1 cellular context compared by ENCODE assay signal in genomic region chr19:11171144-11171543, GRCh38.
TF ChIP-seq lines count a peak whose summit lies in the region.

No MANE protein-coding gene starts in this region.

TF ChIP-seq in HepG2, 621 proteins besides CTCF, POLR2A, EP300 and RAD21 (continued from another document):
- no peak for TF ChIP-seq ZNF281 (CRISPR knock-in tag; IDR thresholded peaks at IDR 0.05; ENCODE audit: borderline replicate concordance)
- no peak for TF ChIP-seq HOMEZ (CRISPR knock-in tag; IDR thresholded peaks at IDR 0.05; ENCODE audit: low read depth)
- no peak for TF ChIP-seq NONO (IDR thresholded peaks at IDR 0.05)
- TF ChIP-seq NONO (CRISPR knock-in tag; conservative IDR thresholded peaks at IDR 0.05) = no peak
- 0 out of 2 replicates have a peak, but pooled peaks have one; percentile 25 for TF ChIP-seq NR2C2 (CRISPR knock-in tag; IDR thresholded peaks at IDR 0.05; ENCODE audit: borderline replicate concordance)
TF ChIP-seq in HepG2: peak in this region for 3.
